Comparison of ENCODE assay signal across 13 cellular contexts in genomic region chr2:105739408-105739807, GRCh38. TPM values are rescaled to one million over a fixed set of nuclear protein-coding genes. Genes with fewer than 3 reads are reported as not detected.
DNase-seq lines count a peak whose midpoint lies in the region; ATAC-seq and TF ChIP-seq lines count a peak whose summit lies in the region.
"Had no signal": no experiment of that assay in that cellular context is flagged by ENCODE, and none has a peak within 500 bp of the region (broad histone marks: within the 10 kb centered on the region; RNA-seq: fewer than 3 reads in every experiment).

No MANE protein-coding gene starts in this region.

- H3K4me3 Mint-ChIP-seq in activated naive CD4-positive, alpha-beta T cell treated with anti-CD3 and anti-CD28 coated beads, Interleukin-2, amount 50 U/mL, for 24 hours, result peak overlapping the region; percentile 83
- peak overlapping the region; percentile 73 for H3K4me3 Mint-ChIP-seq in activated naive CD8-positive, alpha-beta T cell treated with anti-CD3 and anti-CD28 coated beads, Interleukin-2, amount 50 U/mL, for 24 hours
- H3K4me3 Mint-ChIP-seq in stimulated activated naive B cell treated with anti-CD40 and anti-IgM and Interleukin-4, amounts not matched to agents 10 μg/mL and 1 μg/mL and 100 μg/mL, for 72 hours, result peak overlapping the region; percentile 31 to 37

- DNase-seq in activated naive CD4-positive, alpha-beta T cell (lab: John Stamatoyannopoulos, UW), result no peak
- DNase-seq in Peyer's patch (peak in 1 of 3 donors; percentile 40), NCI-H82 (lab: John Stamatoyannopoulos, UW) (no peak), BE2C (no peak), erythroblast (lab: John Stamatoyannopoulos, UW) (no peak)
- DNase-seq in activated naive CD8-positive, alpha-beta T cell treated with anti-CD3 and anti-CD28 coated beads, Interleukin-2, amount 50 U/mL, for 24 hours, result no peak
- no peak for DNase-seq in stimulated activated naive B cell treated with anti-CD40 and anti-IgM and Interleukin-4, amounts not matched to agents 10 μg/mL and 1 μg/mL and 100 μg/mL, for 72 hours
- DNase-seq: body of pancreas, IMR-90, mesendoderm, NCI-H1092, NCI-H2171 treated with DMSO at 0.1 percent for 48 hours had no signal

- no peak for TF ChIP-seq POLR2A in Peyer's patch (IDR thresholded peaks at IDR 0.05)
- no peak for TF ChIP-seq POLR2A in erythroblast (IDR thresholded peaks at IDR 0.05; ENCODE audit: low read length)

- peaks cover 86% of the 10 kb centered on the region for H3K4me1 Mint-ChIP-seq in activated naive CD4-positive, alpha-beta T cell treated with anti-CD3 and anti-CD28 coated beads, Interleukin-2, amount 50 U/mL, for 24 hours
- H3K4me1 Mint-ChIP-seq in activated naive CD8-positive, alpha-beta T cell treated with anti-CD3 and anti-CD28 coated beads, Interleukin-2, amount 50 U/mL, for 24 hours, result peaks cover 79% of the 10 kb centered on the region
- peaks cover 44 to 72% of the 10 kb centered on the region in 2 donors for H3K4me1 Mint-ChIP-seq in stimulated activated naive B cell treated with anti-CD40 and anti-IgM and Interleukin-4, amounts not matched to agents 10 μg/mL and 1 μg/mL and 100 μg/mL, for 72 hours

- H3K4me1 ChIP-seq in Peyer's patch, result peaks cover 0 to 6% (median 2%) of the 10 kb centered on the region in 4 donors
- no peaks in the 10 kb centered on the region for H3K4me1 ChIP-seq in BE2C

- H3K27ac Mint-ChIP-seq in activated naive CD4-positive, alpha-beta T cell treated with anti-CD3 and anti-CD28 coated beads, Interleukin-2, amount 50 U/mL, for 24 hours, result peak overlapping the region; percentile 99
- H3K27ac Mint-ChIP-seq in activated naive CD8-positive, alpha-beta T cell treated with anti-CD3 and anti-CD28 coated beads, Interleukin-2, amount 50 U/mL, for 24 hours, result peak overlapping the region; percentile 91
- peak overlapping the region; percentile 93 for H3K27ac Mint-ChIP-seq in stimulated activated naive B cell treated with anti-CD40 and anti-IgM and Interleukin-4, amounts not matched to agents 10 μg/mL and 1 μg/mL and 100 μg/mL, for 72 hours

- H3K36me3 ChIP-seq in Peyer's patch (no peaks in the 10 kb centered on the region), BE2C (no peaks in the 10 kb centered on the region)

- TF ChIP-seq CTCF in Peyer's patch (IDR thresholded peaks at IDR 0.05), result no peak
- TF ChIP-seq CTCF in BE2C (IDR thresholded peaks at IDR 0.05; ENCODE audit: low read depth, low read length), result no peak

- no peak for ATAC-seq in activated naive CD8-positive, alpha-beta T cell treated with anti-CD3 and anti-CD28 coated beads, Interleukin-2, amount 50 U/mL, for 24 hours
- ATAC-seq in stimulated activated naive B cell treated with anti-CD40 and anti-IgM and Interleukin-4, amounts not matched to agents 10 μg/mL and 1 μg/mL and 100 μg/mL, for 72 hours (replicated peaks), result peak in 1 of 2 donors; percentile 48
- ATAC-seq: body of pancreas had no signal

- no peaks in the 10 kb centered on the region for H3K9me3 Mint-ChIP-seq in activated naive CD4-positive, alpha-beta T cell treated with anti-CD3 and anti-CD28 coated beads, Interleukin-2, amount 50 U/mL, for 24 hours
- peaks cover 5% of the 10 kb centered on the region for H3K9me3 Mint-ChIP-seq in activated naive CD8-positive, alpha-beta T cell treated with anti-CD3 and anti-CD28 coated beads, Interleukin-2, amount 50 U/mL, for 24 hours
- peaks cover 12% of the 10 kb centered on the region in 2 donors for H3K9me3 Mint-ChIP-seq in stimulated activated naive B cell treated with anti-CD40 and anti-IgM and Interleukin-4, amounts not matched to agents 10 μg/mL and 1 μg/mL and 100 μg/mL, for 72 hours

- no peaks in the 10 kb centered on the region for H3K9me3 ChIP-seq in Peyer's patch
- H3K9me3 ChIP-seq in BE2C, result no peaks in the 10 kb centered on the region
- H3K9me3 ChIP-seq: body of pancreas had no signal

- H3K4me3 ChIP-seq in Peyer's patch (no peak overlapping the region), BE2C (ENCODE audit: low read depth, low read length) (no peak overlapping the region)
- H3K4me3 ChIP-seq: body of pancreas had no signal

- no peaks in the 10 kb centered on the region for H3K36me3 Mint-ChIP-seq in activated naive CD4-positive, alpha-beta T cell treated with anti-CD3 and anti-CD28 coated beads, Interleukin-2, amount 50 U/mL, for 24 hours
- H3K36me3 Mint-ChIP-seq in activated naive CD8-positive, alpha-beta T cell treated with anti-CD3 and anti-CD28 coated beads, Interleukin-2, amount 50 U/mL, for 24 hours (ENCODE audit: low read depth), result no peaks in the 10 kb centered on the region
- peaks cover 9 to 15% of the 10 kb centered on the region in 2 donors for H3K36me3 Mint-ChIP-seq in stimulated activated naive B cell treated with anti-CD40 and anti-IgM and Interleukin-4, amounts not matched to agents 10 μg/mL and 1 μg/mL and 100 μg/mL, for 72 hours

- no peaks in the 10 kb centered on the region for H3K27me3 ChIP-seq in Peyer's patch
- H3K27me3 ChIP-seq in BE2C, result no peaks in the 10 kb centered on the region
- H3K27me3 ChIP-seq: body of pancreas had no signal

- peak overlapping the region; percentile 13 to 51 (median 40) for H3K27ac ChIP-seq in Peyer's patch

- H3K27me3 Mint-ChIP-seq in activated naive CD4-positive, alpha-beta T cell treated with anti-CD3 and anti-CD28 coated beads, Interleukin-2, amount 50 U/mL, for 24 hours, result no peaks in the 10 kb centered on the region
- no peaks in the 10 kb centered on the region for H3K27me3 Mint-ChIP-seq in activated naive CD8-positive, alpha-beta T cell treated with anti-CD3 and anti-CD28 coated beads, Interleukin-2, amount 50 U/mL, for 24 hours
- no peaks in the 10 kb centered on the region for H3K27me3 Mint-ChIP-seq in stimulated activated naive B cell treated with anti-CD40 and anti-IgM and Interleukin-4, amounts not matched to agents 10 μg/mL and 1 μg/mL and 100 μg/mL, for 72 hours

RNA-seq across cellular contexts. Expression of gene NCK2, which starts 5.3 kb away (rescaled TPM):
- total RNA-seq in Peyer's patch, result 10 to 100 TPM; 58.6 to 94.5 (median 85.8) TPM
- 25.0 TPM for polyA plus RNA-seq in BE2C (2012; ENCODE audit: insufficient read depth, insufficient read length, low read depth)
